26 cellular contexts compared by ENCODE assay signal in genomic region chr10:3143366-3143765, GRCh38.
"Had no signal": no experiment of that assay in that cellular context is flagged by ENCODE, and none has a peak within 500 bp of the region (broad histone marks: within the 10 kb centered on the region; RNA-seq: fewer than 3 reads in every experiment).

No MANE protein-coding gene starts in this region.

- H3K27me3 Mint-ChIP-seq: activated B cell treated with CpG ODN at 0.5 μM for 24 hours; activated CD8-positive, alpha-beta T cell treated with anti-CD3 and anti-CD28 coated beads for 36 hours; activated naive CD8-positive, alpha-beta T cell treated with anti-CD3 and anti-CD28 coated beads for 36 hours; brain; stimulated activated memory B cell treated with anti-CD40 and anti-IgM and Interleukin-4, amounts not matched to agents 10 μg/mL and 1 μg/mL and 100 μg/mL, for 72 hours; stimulated activated naive CD8-positive, alpha-beta T cell treated with anti-CD3 and anti-CD28 coated beads, Interleukin-15, amount 100 ng/mL, for 72 hours; type B pancreatic cell had no signal

- H3K4me3 ChIP-seq: adrenal gland, ascending aorta, gastroesophageal sphincter, uterus had no signal

- H3K9me3 Mint-ChIP-seq: activated B cell treated with CpG ODN at 0.5 μM for 24 hours; activated CD8-positive, alpha-beta T cell treated with anti-CD3 and anti-CD28 coated beads for 36 hours; activated naive CD8-positive, alpha-beta T cell treated with anti-CD3 and anti-CD28 coated beads for 36 hours; brain; natural killer cell; stimulated activated memory B cell treated with anti-CD40 and anti-IgM and Interleukin-4, amounts not matched to agents 10 μg/mL and 1 μg/mL and 100 μg/mL, for 72 hours; stimulated activated naive CD8-positive, alpha-beta T cell treated with anti-CD3 and anti-CD28 coated beads, Interleukin-15, amount 100 ng/mL, for 72 hours; T-helper 2 cell treated with Interferon-gamma antibody and Interleukin-4, amounts not matched to agents 5 μg/mL and 100 μg/mL, for 36 hours; type B pancreatic cell had no signal

- DNase-seq: activated B cell treated with CpG ODN at 0.5 μM for 24 hours; activated CD4-positive, alpha-beta T cell treated with anti-CD3 and anti-CD28 coated beads, Interleukin-2, amount 50 U/mL, for 1 hour; activated CD8-positive, alpha-beta T cell treated with anti-CD3 and anti-CD28 coated beads for 36 hours; activated gamma-delta T cell treated with Interleukin-2 at 50 U/mL for 16 hours; activated naive CD8-positive, alpha-beta T cell treated with anti-CD3 and anti-CD28 coated beads for 36 hours; activated T-cell treated with anti-CD3 and anti-CD28 coated beads, Interleukin-2, amount 50 U/mL, for 48 hours; adrenal gland; caudate nucleus; hippocampal formation; left colon; midbrain; natural killer cell; small intestine; stimulated activated CD4-positive, alpha-beta T cell treated with anti-CD3 and anti-CD28 coated beads, Interleukin-4, amount 100 ng/mL, for 24 hours; stimulated activated naive CD8-positive, alpha-beta T cell treated with anti-CD3 and anti-CD28 coated beads, Interleukin-15, amount 100 ng/mL, for 72 hours; substantia nigra; T-helper 1 cell; uterus had no signal

- H3K4me3 Mint-ChIP-seq: activated B cell treated with CpG ODN at 0.5 μM for 24 hours; activated CD8-positive, alpha-beta T cell treated with anti-CD3 and anti-CD28 coated beads for 36 hours; activated naive CD8-positive, alpha-beta T cell treated with anti-CD3 and anti-CD28 coated beads for 36 hours; brain; natural killer cell; stimulated activated memory B cell treated with anti-CD40 and anti-IgM and Interleukin-4, amounts not matched to agents 10 μg/mL and 1 μg/mL and 100 μg/mL, for 72 hours; stimulated activated naive CD8-positive, alpha-beta T cell treated with anti-CD3 and anti-CD28 coated beads, Interleukin-15, amount 100 ng/mL, for 72 hours; T-helper 2 cell treated with Interferon-gamma antibody and Interleukin-4, amounts not matched to agents 5 μg/mL and 100 μg/mL, for 36 hours; type B pancreatic cell had no signal

- H3K4me1 ChIP-seq: adrenal gland, uterus had no signal

- FAIRE-seq: endothelial cell of umbilical vein, keratinocyte, small intestine had no signal

- H3K27ac Mint-ChIP-seq: activated CD8-positive, alpha-beta T cell treated with anti-CD3 and anti-CD28 coated beads for 36 hours; natural killer cell; stimulated activated memory B cell treated with anti-CD40 and anti-IgM and Interleukin-4, amounts not matched to agents 10 μg/mL and 1 μg/mL and 100 μg/mL, for 72 hours; T-helper 2 cell treated with Interferon-gamma antibody and Interleukin-4, amounts not matched to agents 5 μg/mL and 100 μg/mL, for 36 hours; type B pancreatic cell had no signal

- H3K27me3 ChIP-seq: adrenal gland, ascending aorta, gastroesophageal sphincter, uterus had no signal

- H3K9me3 ChIP-seq: adrenal gland, ascending aorta, gastroesophageal sphincter, uterus had no signal

- H3K4me1 Mint-ChIP-seq: activated B cell treated with CpG ODN at 0.5 μM for 24 hours; activated naive CD8-positive, alpha-beta T cell treated with anti-CD3 and anti-CD28 coated beads for 36 hours; stimulated activated memory B cell treated with anti-CD40 and anti-IgM and Interleukin-4, amounts not matched to agents 10 μg/mL and 1 μg/mL and 100 μg/mL, for 72 hours; stimulated activated naive CD8-positive, alpha-beta T cell treated with anti-CD3 and anti-CD28 coated beads, Interleukin-15, amount 100 ng/mL, for 72 hours had no signal

- H3K27ac ChIP-seq: adrenal gland, ascending aorta, uterus had no signal

- H3K36me3 ChIP-seq: uterus had no signal
